In genomic region chr20:1388253-1388652, GRCh38 we compare ENCODE assay signal across 1 cellular context.
TF ChIP-seq lines count a peak whose summit lies in the region.

No MANE protein-coding gene starts in this region.

TF ChIP-seq in IMR-90, 13 proteins besides CTCF, POLR2A, EP300 and RAD21:
- no peak for TF ChIP-seq CEBPB (IDR thresholded peaks at IDR 0.05; ENCODE audit: low read depth, low read length)
- TF ChIP-seq FOS (IDR thresholded peaks at IDR 0.05; ENCODE audit: low read depth, low read length), result no peak
- TF ChIP-seq RCOR1 (IDR thresholded peaks at IDR 0.05; ENCODE audit: insufficient replicate concordance, low read length), result no peak
